Comparison of ENCODE assay signal across 10 cellular contexts in genomic region chr15:55255714-55256113, GRCh38. TPM values are rescaled to one million over a fixed set of nuclear protein-coding genes. Genes with fewer than 3 reads are reported as not detected.
DNase-seq lines count a peak whose midpoint lies in the region; ATAC-seq, FAIRE-seq and TF ChIP-seq lines count a peak whose summit lies in the region.
"Had no signal": no experiment of that assay in that cellular context is flagged by ENCODE, and none has a peak within 500 bp of the region (broad histone marks: within the 10 kb centered on the region; RNA-seq: fewer than 3 reads in every experiment).

No MANE protein-coding gene starts in this region.

- H3K79me1 ChIP-seq in mesenchymal stem cell (replicated peaks; ENCODE audit: low read length, poor library complexity, severe bottlenecking): peaks cover 14% of the 10 kb centered on the region
- no peaks in the 10 kb centered on the region for H3K79me1 ChIP-seq in H9 (ENCODE audit: insufficient read depth, low read depth, low read length, poor library complexity, severe bottlenecking)

- H3K27ac Mint-ChIP-seq in H9 (no peak overlapping the region), neural progenitor cell (no peak overlapping the region)

- H3K4me2 ChIP-seq in mesenchymal stem cell (ENCODE audit: low read length, poor library complexity, severe bottlenecking) (no peak overlapping the region), H9 (ENCODE audit: insufficient read depth, insufficient read length, low read length) (no peak overlapping the region), neural progenitor cell (no peak overlapping the region)

- H2AK5ac ChIP-seq in mesenchymal stem cell (ENCODE audit: low read length, severe bottlenecking): no peak overlapping the region
- no peak overlapping the region for H2AK5ac ChIP-seq in H9 (ENCODE audit: insufficient read length, low read length)

- no peak overlapping the region for H2BK5ac ChIP-seq in mesenchymal stem cell (ENCODE audit: low read depth, low read length, poor library complexity, severe bottlenecking)
- no peak overlapping the region for H2BK5ac ChIP-seq in H9 (ENCODE audit: insufficient read length, low read length)

- TF ChIP-seq CTCF in H9 (conservative IDR thresholded peaks at IDR 0.05) (no peak), neural progenitor cell (IDR thresholded peaks at IDR 0.05) (no peak)

- H3K27ac ChIP-seq in mesenchymal stem cell (ENCODE audit: low read length, poor library complexity, severe bottlenecking) (no peak overlapping the region), H9 (ENCODE audit: insufficient read length, low read depth, low read length) (no peak overlapping the region), neural progenitor cell (no peak overlapping the region)

- no peak overlapping the region for H4K5ac ChIP-seq in H9 (ENCODE audit: insufficient read length, low read depth, low read length)

- no peaks in the 10 kb centered on the region; a peak in 1 of 5 replicates for H3K9me3 Mint-ChIP-seq in H9
- H3K9me3 Mint-ChIP-seq in neural progenitor cell: no peaks in the 10 kb centered on the region

- no peak overlapping the region for H3K23ac ChIP-seq in mesenchymal stem cell (ENCODE audit: low read length in 2 of 2)
- no peak overlapping the region for H3K23ac ChIP-seq in H9 (ENCODE audit: insufficient read length, low read depth, low read length)

- ATAC-seq in GM21447 (IDR thresholded peaks at IDR 0.05; ENCODE audit: unreplicated experiment): peak; percentile 63

- H2BK15ac ChIP-seq in mesenchymal stem cell (ENCODE audit: low read depth, poor library complexity, severe bottlenecking) (no peak overlapping the region), H9 (ENCODE audit: low read depth, low read length) (no peak overlapping the region)

- H3K27me3 ChIP-seq in mesenchymal stem cell (ENCODE audit: control insufficient read depth in 1 of 2, insufficient read depth in 1 of 2, low read length in 2 of 2) (no peaks in the 10 kb centered on the region), H9 (ENCODE audit: insufficient read depth, low read length) (no peaks in the 10 kb centered on the region), neural progenitor cell (no peaks in the 10 kb centered on the region)

- H2BK120ac ChIP-seq in mesenchymal stem cell (ENCODE audit: low read depth, low read length) (no peak overlapping the region), H9 (ENCODE audit: low read depth, low read length, poor library complexity, severe bottlenecking) (no peak overlapping the region)

- H3K79me2 ChIP-seq in H9 (ENCODE audit: insufficient read depth, low read length): no peaks in the 10 kb centered on the region
- no peaks in the 10 kb centered on the region for H3K79me2 ChIP-seq in neural progenitor cell (ENCODE audit: low read depth)

- H2AFZ ChIP-seq in mesenchymal stem cell (ENCODE audit: low read depth, low read length) (no peak overlapping the region), H9 (ENCODE audit: low read length) (no peak overlapping the region), neural progenitor cell (replicated peaks) (no peak overlapping the region)

- no peaks in the 10 kb centered on the region for H3F3A ChIP-seq in neural progenitor cell (ENCODE audit: low read depth)

- H2BK20ac ChIP-seq in H9 (ENCODE audit: low read depth, low read length, poor library complexity, severe bottlenecking): no peak overlapping the region

- H3K36me3 ChIP-seq in mesenchymal stem cell (ENCODE audit: control insufficient read depth in 1 of 2, insufficient read depth in 2 of 2, low read depth in 1 of 2, low read length in 2 of 2) (peaks cover 0 to 6% of the 10 kb centered on the region in 2 experiments), neural progenitor cell (no peaks in the 10 kb centered on the region)

- peak; percentile 30; the same call in 1 of the 2 replicates for TF ChIP-seq POLR2A in GM12892 (IDR thresholded peaks at IDR 0.05; ENCODE audit: low read depth, low read length)

- H3K14ac ChIP-seq in mesenchymal stem cell (ENCODE audit: low read length in 2 of 2) (no peak overlapping the region), H9 (ENCODE audit: insufficient read depth, low read length) (no peak overlapping the region)

- no peaks in the 10 kb centered on the region for H4K20me1 ChIP-seq in H9 (ENCODE audit: control insufficient read depth, insufficient read depth, insufficient read length)
- H4K20me1 ChIP-seq in neural progenitor cell (ENCODE audit: low read depth): no peaks in the 10 kb centered on the region

- H4K91ac ChIP-seq in mesenchymal stem cell (ENCODE audit: low read length) (no peak overlapping the region), H9 (ENCODE audit: insufficient read length, low read depth, low read length) (no peak overlapping the region)

- no peak overlapping the region for H3K4me3 ChIP-seq in mesenchymal stem cell (ENCODE audit: insufficient read depth in 1 of 2, low read depth in 1 of 2, low read length in 2 of 2)
- H3K4me3 ChIP-seq in neural progenitor cell: no peak overlapping the region

- 96% methylated on average over 5 of the region's 5 CpGs for WGBS in mesenchymal stem cell
- no CpG with 5 or more reads among the region's 5 CpGs for WGBS in H9 (ENCODE audit: extremely low coverage, insufficient read length, low lambda C conversion rate)

- no peaks in the 10 kb centered on the region for H3K9me3 ChIP-seq in mesenchymal stem cell (ENCODE audit: control insufficient read depth, low read length)
- H3K9me3 ChIP-seq in H9 (ENCODE audit: control insufficient read depth, low read depth, low read length): no peaks in the 10 kb centered on the region
- no peaks in the 10 kb centered on the region for H3K9me3 ChIP-seq in neural progenitor cell (ENCODE audit: low read depth)

- no peak overlapping the region for H3T11ph ChIP-seq in H9 (ENCODE audit: low read length)

- no peak overlapping the region for H3K18ac ChIP-seq in mesenchymal stem cell (ENCODE audit: low read depth in 1 of 2, low read length in 2 of 2)
- no peak overlapping the region for H3K18ac ChIP-seq in H9 (ENCODE audit: insufficient read length, low read depth, low read length)

- no peak overlapping the region for H4K8ac ChIP-seq in mesenchymal stem cell (ENCODE audit: low read length)
- no peak overlapping the region for H4K8ac ChIP-seq in H9 (replicated peaks; ENCODE audit: insufficient read length, low read depth, low read length)

- no peak overlapping the region for H2BK12ac ChIP-seq in mesenchymal stem cell (ENCODE audit: low read length in 2 of 2)
- no peak overlapping the region for H2BK12ac ChIP-seq in H9 (ENCODE audit: insufficient read length, low read depth, low read length)

- H3K27me3 Mint-ChIP-seq in H9 (ENCODE audit: low read depth): no peaks in the 10 kb centered on the region
- H3K27me3 Mint-ChIP-seq in neural progenitor cell (ENCODE audit: insufficient read depth, low read depth): no peaks in the 10 kb centered on the region

- no peaks in the 10 kb centered on the region for H3K4me1 ChIP-seq in mesenchymal stem cell (ENCODE audit: control insufficient read depth, insufficient read depth, low read depth, low read length)
- no peaks in the 10 kb centered on the region for H3K4me1 ChIP-seq in H9 (ENCODE audit: insufficient read depth, low read length)
- H3K4me1 ChIP-seq in neural progenitor cell: no peaks in the 10 kb centered on the region

- H3K36me3 Mint-ChIP-seq in H9 (ENCODE audit: insufficient read depth in 1 of 3, low read depth in 3 of 3) (no peaks in the 10 kb centered on the region; a peak in 1 of 7 replicates), neural progenitor cell (peaks cover 2% of the 10 kb centered on the region)

- peaks cover 2 to 4% of the 10 kb centered on the region in 2 experiments; a peak in 2 of 4 replicates for H3K4me1 Mint-ChIP-seq in H9
- peaks cover 2% of the 10 kb centered on the region for H3K4me1 Mint-ChIP-seq in neural progenitor cell

- H3K4ac ChIP-seq in mesenchymal stem cell (ENCODE audit: low read depth in 1 of 2, low read length in 2 of 2) (peak overlapping the region in 1 of 2 experiments; percentile 30), H9 (ENCODE audit: low read depth, low read length) (no peak overlapping the region)

- H3K9ac ChIP-seq in mesenchymal stem cell (ENCODE audit: low read length): no peak overlapping the region
- no peak overlapping the region for H3K9ac ChIP-seq in H9 (ENCODE audit: extremely low read depth, insufficient read length, low read length)
- H3K9ac ChIP-seq in neural progenitor cell: no peak overlapping the region

- DNase-seq in GM12892 (ENCODE audit: insufficient read length) (no peak), OCI-M1 (lab: John Stamatoyannopoulos, UW) (peak; percentile 82), mesenchymal stem cell (peak; percentile 18), NCI-H226 (no peak), H9 (no peak), neural progenitor cell (ENCODE audit: low spot score) (no peak), kidney glomerular epithelial cell (lab: John Stamatoyannopoulos, UW) (no peak)
- DNase-seq: NK-92 treated with Interleukin-12 subunit alpha and Interleukin-12 subunit beta, amount 100 ng/mL, for 24 hours had no signal

- no peak overlapping the region for H3K56ac ChIP-seq in H9 (ENCODE audit: insufficient read length, low read depth, low read length)

- no peaks in the 10 kb centered on the region for H3K23me2 ChIP-seq in H9 (ENCODE audit: insufficient read length, low read depth, low read length, poor library complexity, severe bottlenecking)

- FAIRE-seq in GM12892 (lab: Jason Lieb, UNC): no peak

- H3K4me3 Mint-ChIP-seq in H9 (no peak overlapping the region), neural progenitor cell (no peak overlapping the region)
- H3K4me3 Mint-ChIP-seq: neural crest cell had no signal

RNA-seq across cellular contexts. Expression of gene RAB27A, which starts 33.9 kb away (rescaled TPM):
- 28.9 TPM for polyA plus RNA-seq in GM12892 (2012; ENCODE audit: missing spikeins)
- polyA plus RNA-seq in mesenchymal stem cell (2013, experiment 1 of 2): 22.8 TPM
- polyA plus RNA-seq in mesenchymal stem cell (2013, experiment 2 of 2): 24.9 TPM
- total RNA-seq in H9 (2021) (6.0 and 6.8 TPM in 2 replicates), neural progenitor cell (ENCODE audit: low replicate concordance) (2.3 and 3.6 TPM in 2 replicates)

RNA-seq across cellular contexts. Expression of gene RSL24D1, which starts 59.0 kb away (rescaled TPM):
- polyA plus RNA-seq in GM12892 (2012; ENCODE audit: missing spikeins): 127 TPM
- polyA plus RNA-seq in mesenchymal stem cell (2013, experiment 1 of 2): 65.7 TPM
- 67.0 TPM for polyA plus RNA-seq in mesenchymal stem cell (2013, experiment 2 of 2)
- 111 and 112 TPM in 2 replicates for total RNA-seq in H9 (2021)
- total RNA-seq in neural progenitor cell (ENCODE audit: low replicate concordance): 113 and 192 TPM in 2 replicates

Comparison
In these comparisons a context has a peak if more than half of its experiments do, and no peak if none do; other contexts are left out.
1. DNase-seq: peak in OCI-M1 (single experiment) and mesenchymal stem cell (single experiment); none in GM12892 (single experiment), NCI-H226 (single experiment), H9 (single experiment), neural progenitor cell (single experiment) and kidney glomerular epithelial cell (single experiment).